24 cellular contexts compared by ENCODE assay signal in genomic region chr2:88331239-88331638, GRCh38.
"Had no signal": no experiment of that assay in that cellular context is flagged by ENCODE, and none has a peak within 500 bp of the region (broad histone marks: within the 10 kb centered on the region; RNA-seq: fewer than 3 reads in every experiment).

No MANE protein-coding gene starts in this region.

- ATAC-seq: activated CD8-positive, alpha-beta T cell treated with anti-CD3 and anti-CD28 coated beads, Interleukin-2, amount 10 ng/mL, durations not matched to agents 7 days and 5 days; esophagus mucosa; left ventricle myocardium superior; naive thymus-derived CD8-positive, alpha-beta T cell; right cardiac atrium had no signal

- H3K4me1 Mint-ChIP-seq: central memory CD8-positive, alpha-beta T cell had no signal

- H3K36me3 Mint-ChIP-seq: activated naive CD8-positive, alpha-beta T cell; mesothelial cell of epicardium; naive thymus-derived CD8-positive, alpha-beta T cell had no signal

- H3K27ac Mint-ChIP-seq: activated CD8-positive, alpha-beta T cell treated with anti-CD3 and anti-CD28 coated beads, Interleukin-2, amount 10 ng/mL, durations not matched to agents 7 days and 5 days; activated naive CD8-positive, alpha-beta T cell; activated T-helper 1 cell treated with anti-CD3 and anti-CD28 coated beads, Interleukin-12 subunit alpha, Interleukin-12 subunit beta, Interleukin-2, Interleukin-4 antibody, amounts not matched to agents 30 ng/mL and 10 ng/mL and 1 ng/mL, durations not matched to agents 14 hours and 24 hours and 36 hours; mesothelial cell of epicardium; naive thymus-derived CD8-positive, alpha-beta T cell; stimulated activated naive CD8-positive, alpha-beta T cell treated with anti-CD3 and anti-CD28 coated beads, Interleukin-15, Interleukin-2, amounts not matched to agents 100 ng/mL and 50 ng/mL, for 24 hours had no signal

- H3K4me3 Mint-ChIP-seq: activated CD8-positive, alpha-beta T cell treated with anti-CD3 and anti-CD28 coated beads, Interleukin-2, amount 10 ng/mL, durations not matched to agents 7 days and 5 days; activated naive CD8-positive, alpha-beta T cell; activated T-helper 1 cell treated with anti-CD3 and anti-CD28 coated beads, Interleukin-12 subunit alpha, Interleukin-12 subunit beta, Interleukin-2, Interleukin-4 antibody, amounts not matched to agents 30 ng/mL and 10 ng/mL and 1 ng/mL, durations not matched to agents 14 hours and 24 hours and 36 hours; central memory CD8-positive, alpha-beta T cell; mesothelial cell of epicardium; naive thymus-derived CD8-positive, alpha-beta T cell; stimulated activated naive CD8-positive, alpha-beta T cell treated with anti-CD3 and anti-CD28 coated beads, Interleukin-15, Interleukin-2, amounts not matched to agents 100 ng/mL and 50 ng/mL, for 24 hours had no signal

- H3K4me3 ChIP-seq: adrenal gland, ascending aorta, breast epithelium, hepatocyte, tibial artery had no signal

- H3K9me3 Mint-ChIP-seq: activated T-helper 1 cell treated with anti-CD3 and anti-CD28 coated beads, Interleukin-12 subunit alpha, Interleukin-12 subunit beta, Interleukin-2, Interleukin-4 antibody, amounts not matched to agents 30 ng/mL and 10 ng/mL and 1 ng/mL, durations not matched to agents 14 hours and 24 hours and 36 hours; central memory CD8-positive, alpha-beta T cell; stimulated activated naive CD8-positive, alpha-beta T cell treated with anti-CD3 and anti-CD28 coated beads, Interleukin-15, Interleukin-2, amounts not matched to agents 100 ng/mL and 50 ng/mL, for 24 hours had no signal

- DNase-seq: activated CD4-positive, alpha-beta T cell treated with anti-CD3 and anti-CD28 coated beads for 1 hour; activated CD4-positive, alpha-beta T cell treated with anti-CD3 and anti-CD28 coated beads, Interleukin-2, amount 50 U/mL, for 1 hour; activated CD8-positive, alpha-beta T cell treated with anti-CD3 and anti-CD28 coated beads, Interleukin-2, amount 10 ng/mL, durations not matched to agents 7 days and 5 days; activated gamma-delta T cell treated with Interleukin-2 at 50 U/mL for 16 hours; adrenal gland; effector memory CD4-positive, alpha-beta T cell; glutamatergic neuron; left ventricle myocardium superior; mammary epithelial cell; naive thymus-derived CD8-positive, alpha-beta T cell; nucleus accumbens; right cardiac atrium; stimulated activated CD4-positive, alpha-beta T cell treated with anti-CD3 and anti-CD28 coated beads, Interleukin-4, amount 100 ng/mL, for 4 hours; tibial artery; WERI-Rb-1 had no signal
